In the genomic region with DNA sequence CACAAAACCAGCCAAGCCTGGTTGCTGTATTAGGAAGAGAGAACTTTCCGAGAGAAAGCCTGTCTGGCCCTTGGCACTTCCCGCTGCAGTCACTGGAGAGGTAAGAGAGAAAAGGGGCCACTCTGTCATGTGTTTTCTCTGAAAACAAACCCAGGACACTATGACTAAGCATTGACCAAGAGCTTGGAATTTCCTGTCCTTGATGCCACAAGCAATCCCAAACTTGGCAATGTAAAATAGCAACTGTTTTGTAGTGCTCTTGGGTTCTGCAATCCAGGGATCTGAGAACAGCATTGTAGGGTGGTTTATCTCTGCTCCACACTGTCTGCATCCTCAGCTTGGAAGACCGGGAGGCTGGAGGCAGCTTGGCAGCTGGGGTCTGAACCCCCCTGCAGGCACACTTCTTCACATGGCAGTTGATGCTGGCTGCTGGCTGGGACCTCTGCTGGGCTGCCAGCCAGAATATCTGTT, we compare ENCODE assay signal across 13 cellular contexts.
A peak's percentile ranks its signal among the peaks of the same experiment; 100 is the strongest.
DNase-seq lines count a peak whose midpoint lies in the region; ATAC-seq and TF ChIP-seq lines count a peak whose summit lies in the region.
"Had no signal": no experiment of that assay in that cellular context is flagged by ENCODE, and none has a peak within 500 bp of the region (broad histone marks: within the 10 kb centered on the region; RNA-seq: fewer than 3 reads in every experiment).

No MANE protein-coding gene starts in this region.

- H3K36me3 ChIP-seq in left ventricle myocardium inferior (no peaks in the 10 kb centered on the region), kidney epithelial cell (ENCODE audit: control insufficient read depth, insufficient read depth, low read length) (no peaks in the 10 kb centered on the region)
- H3K36me3 ChIP-seq: cardiac muscle cell had no signal

- H3K27me3 ChIP-seq in left ventricle myocardium inferior (ENCODE audit: low read depth) = peaks cover 32% of the 10 kb centered on the region
- no peaks in the 10 kb centered on the region for H3K27me3 ChIP-seq in kidney epithelial cell (ENCODE audit: control insufficient read depth, insufficient read depth, low read length)
- H3K27me3 ChIP-seq: cardiac muscle cell had no signal

- TF ChIP-seq CTCF in left ventricle myocardium inferior (IDR thresholded peaks at IDR 0.05; ENCODE audit: borderline replicate concordance) (no peak), cardiac fibroblast (IDR thresholded peaks at IDR 0.05; ENCODE audit: low read depth, low read length) (no peak), kidney epithelial cell (IDR thresholded peaks at IDR 0.05; ENCODE audit: insufficient read depth, low read length, poor library complexity, severe bottlenecking) (no peak)

- DNase-seq in Right ventricle myocardium inferior (ENCODE audit: missing footprints) = no peak
- no peak for DNase-seq in left ventricle myocardium inferior
- peak; percentile 79 to 83 for DNase-seq in cardiac fibroblast (ENCODE audit: low read depth in 2 of 2)
- peak; percentile 72 for DNase-seq in kidney epithelial cell (ENCODE audit: low read depth)
- DNase-seq in stimulated activated naive B cell treated with anti-CD40 and anti-IgM and Interleukin-4, amounts not matched to agents 10 μg/mL and 1 μg/mL and 100 μg/mL, for 72 hours = no peak
- no peak for DNase-seq in DMS153 treated with DMSO at 0.1 percent for 48 hours (lab: John Stamatoyannopoulos, UW; ENCODE audit: unreplicated experiment)
- DNase-seq in NCI-H1930 (lab: John Stamatoyannopoulos, UW) = no peak
- DNase-seq: T-helper 1 cell had no signal

- H3K4me3 ChIP-seq in left ventricle myocardium inferior (no peak overlapping the region), cardiac fibroblast (replicated peaks in 1 of 2; ENCODE audit: low read depth in 2 of 2, low read length in 2 of 2) (no peak overlapping the region), kidney epithelial cell (ENCODE audit: low read depth, low read length) (no peak overlapping the region)
- H3K4me3 ChIP-seq: cardiac muscle cell, GM12878 had no signal

- no peaks in the 10 kb centered on the region for H3K36me3 Mint-ChIP-seq in stimulated activated naive B cell treated with anti-CD40 and anti-IgM and Interleukin-4, amounts not matched to agents 10 μg/mL and 1 μg/mL and 100 μg/mL, for 72 hours

- peaks cover 0 to 3% of the 10 kb centered on the region in 2 donors for H3K9me3 Mint-ChIP-seq in stimulated activated naive B cell treated with anti-CD40 and anti-IgM and Interleukin-4, amounts not matched to agents 10 μg/mL and 1 μg/mL and 100 μg/mL, for 72 hours

- no peaks in the 10 kb centered on the region for H3K4me1 Mint-ChIP-seq in stimulated activated naive B cell treated with anti-CD40 and anti-IgM and Interleukin-4, amounts not matched to agents 10 μg/mL and 1 μg/mL and 100 μg/mL, for 72 hours

- intact Hi-C loops in Right ventricle myocardium inferior (cut with DNase I) = no loop called here
- intact Hi-C loops in left ventricle myocardium inferior (cut with micrococcal nuclease) = no loop called here

- ATAC-seq in Right ventricle myocardium inferior (peak; percentile 47), HG02678 (IDR thresholded peaks at IDR 0.05; ENCODE audit: unreplicated experiment) (no peak)
- no peak for ATAC-seq in stimulated activated naive B cell treated with anti-CD40 and anti-IgM and Interleukin-4, amounts not matched to agents 10 μg/mL and 1 μg/mL and 100 μg/mL, for 72 hours (replicated peaks)
- ATAC-seq: GM12878 had no signal

- no peak overlapping the region for H3K4me3 Mint-ChIP-seq in stimulated activated naive B cell treated with anti-CD40 and anti-IgM and Interleukin-4, amounts not matched to agents 10 μg/mL and 1 μg/mL and 100 μg/mL, for 72 hours

- H3K27ac ChIP-seq in left ventricle myocardium inferior (replicated peaks) = no peak overlapping the region
- H3K27ac ChIP-seq: cardiac muscle cell, HL-60, parathyroid adenoma had no signal

- H3K4me1 ChIP-seq in left ventricle myocardium inferior = peaks cover 17% of the 10 kb centered on the region
- H3K4me1 ChIP-seq: parathyroid adenoma had no signal

- H3K27ac Mint-ChIP-seq in stimulated activated naive B cell treated with anti-CD40 and anti-IgM and Interleukin-4, amounts not matched to agents 10 μg/mL and 1 μg/mL and 100 μg/mL, for 72 hours = no peak overlapping the region

- no peaks in the 10 kb centered on the region for H3K9me3 ChIP-seq in left ventricle myocardium inferior (replicated peaks)

- peaks cover 3 to 6% of the 10 kb centered on the region in 2 donors for H3K27me3 Mint-ChIP-seq in stimulated activated naive B cell treated with anti-CD40 and anti-IgM and Interleukin-4, amounts not matched to agents 10 μg/mL and 1 μg/mL and 100 μg/mL, for 72 hours

Comparison
In these comparisons a context has a peak if more than half of its experiments do, and no peak if none do; other contexts are left out.
1. DNase-seq: peak in cardiac fibroblast (2 of 2) and kidney epithelial cell (single experiment); none in Right ventricle myocardium inferior (single experiment), left ventricle myocardium inferior (single experiment), stimulated activated naive B cell treated with anti-CD40 and anti-IgM and Interleukin-4, amounts not matched to agents 10 μg/mL and 1 μg/mL and 100 μg/mL, for 72 hours (single experiment), DMS153 treated with DMSO at 0.1 percent for 48 hours (single experiment) and NCI-H1930 (0 of 2).